In the genomic region with DNA sequence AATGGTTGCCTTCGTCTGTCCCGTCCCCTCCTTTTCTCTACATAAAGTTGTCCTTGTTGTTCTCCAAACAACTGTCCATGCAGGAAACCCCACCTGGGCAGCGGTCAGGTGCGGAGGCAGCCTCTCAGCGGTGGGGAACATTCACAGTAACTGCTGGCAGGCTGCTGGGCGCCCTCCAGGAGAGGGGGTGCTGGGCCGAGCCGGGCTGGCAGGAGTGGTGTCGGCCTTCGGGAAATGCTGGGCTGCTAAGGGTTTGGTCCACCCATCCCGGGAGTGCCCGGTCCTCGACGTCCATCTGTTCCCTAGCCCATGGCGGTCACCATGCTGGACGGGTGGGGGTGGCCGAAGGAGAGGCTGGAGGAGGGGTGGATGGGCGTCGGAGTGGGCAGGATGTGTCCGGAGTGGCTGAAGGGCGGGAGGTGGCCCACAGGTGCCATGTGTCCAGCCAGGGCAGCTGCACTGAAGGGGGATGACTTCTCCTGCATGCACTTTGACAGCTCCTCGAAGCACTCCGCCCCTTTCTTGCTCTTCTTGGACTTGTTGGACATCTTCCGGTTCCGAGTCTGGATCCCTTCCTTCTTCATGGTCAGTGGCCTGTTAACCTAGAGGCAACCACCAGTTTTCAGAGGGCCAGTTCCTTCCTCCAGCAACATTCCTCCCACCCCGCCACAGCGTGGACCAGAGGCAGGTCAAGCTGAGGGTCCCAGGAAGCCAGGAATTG, we compare ENCODE assay signal across 2 cellular contexts.
TF ChIP-seq lines count a peak whose summit lies in the region.

No MANE protein-coding gene starts in this region.

TF ChIP-seq in SK-N-SH, 30 proteins besides CTCF, POLR2A, EP300 and RAD21 (continued from another document):
- TF ChIP-seq, protein P1, sequence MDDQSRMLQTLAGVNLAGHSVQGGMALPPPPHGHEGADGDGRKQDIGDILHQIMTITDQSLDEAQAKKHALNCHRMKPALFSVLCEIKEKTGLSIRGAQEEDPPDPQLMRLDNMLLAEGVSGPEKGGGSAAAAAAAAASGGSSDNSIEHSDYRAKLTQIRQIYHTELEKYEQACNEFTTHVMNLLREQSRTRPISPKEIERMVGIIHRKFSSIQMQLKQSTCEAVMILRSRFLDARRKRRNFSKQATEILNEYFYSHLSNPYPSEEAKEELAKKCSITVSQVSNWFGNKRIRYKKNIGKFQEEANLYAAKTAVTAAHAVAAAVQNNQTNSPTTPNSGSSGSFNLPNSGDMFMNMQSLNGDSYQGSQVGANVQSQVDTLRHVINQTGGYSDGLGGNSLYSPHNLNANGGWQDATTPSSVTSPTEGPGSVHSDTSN (IDR thresholded peaks at IDR 0.05): no peak
- TF ChIP-seq JUND (IDR thresholded peaks at IDR 0.05) (no peak), FOSL2 (IDR thresholded peaks at IDR 0.05; ENCODE audit: borderline replicate concordance, low read depth) (no peak), FOXJ3 (CRISPR knock-in tag; IDR thresholded peaks at IDR 0.05) (0 out of 2 replicates have a peak, but pooled peaks have one; percentile 63)
- TF ChIP-seq, protein P2, sequence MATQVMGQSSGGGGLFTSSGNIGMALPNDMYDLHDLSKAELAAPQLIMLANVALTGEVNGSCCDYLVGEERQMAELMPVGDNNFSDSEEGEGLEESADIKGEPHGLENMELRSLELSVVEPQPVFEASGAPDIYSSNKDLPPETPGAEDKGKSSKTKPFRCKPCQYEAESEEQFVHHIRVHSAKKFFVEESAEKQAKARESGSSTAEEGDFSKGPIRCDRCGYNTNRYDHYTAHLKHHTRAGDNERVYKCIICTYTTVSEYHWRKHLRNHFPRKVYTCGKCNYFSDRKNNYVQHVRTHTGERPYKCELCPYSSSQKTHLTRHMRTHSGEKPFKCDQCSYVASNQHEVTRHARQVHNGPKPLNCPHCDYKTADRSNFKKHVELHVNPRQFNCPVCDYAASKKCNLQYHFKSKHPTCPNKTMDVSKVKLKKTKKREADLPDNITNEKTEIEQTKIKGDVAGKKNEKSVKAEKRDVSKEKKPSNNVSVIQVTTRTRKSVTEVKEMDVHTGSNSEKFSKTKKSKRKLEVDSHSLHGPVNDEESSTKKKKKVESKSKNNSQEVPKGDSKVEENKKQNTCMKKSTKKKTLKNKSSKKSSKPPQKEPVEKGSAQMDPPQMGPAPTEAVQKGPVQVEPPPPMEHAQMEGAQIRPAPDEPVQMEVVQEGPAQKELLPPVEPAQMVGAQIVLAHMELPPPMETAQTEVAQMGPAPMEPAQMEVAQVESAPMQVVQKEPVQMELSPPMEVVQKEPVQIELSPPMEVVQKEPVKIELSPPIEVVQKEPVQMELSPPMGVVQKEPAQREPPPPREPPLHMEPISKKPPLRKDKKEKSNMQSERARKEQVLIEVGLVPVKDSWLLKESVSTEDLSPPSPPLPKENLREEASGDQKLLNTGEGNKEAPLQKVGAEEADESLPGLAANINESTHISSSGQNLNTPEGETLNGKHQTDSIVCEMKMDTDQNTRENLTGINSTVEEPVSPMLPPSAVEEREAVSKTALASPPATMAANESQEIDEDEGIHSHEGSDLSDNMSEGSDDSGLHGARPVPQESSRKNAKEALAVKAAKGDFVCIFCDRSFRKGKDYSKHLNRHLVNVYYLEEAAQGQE (IDR thresholded peaks at IDR 0.05; ENCODE audit: low read depth, low read length): no peak
TF ChIP-seq in SK-N-SH: peak in this region for 1.

TF ChIP-seq in SK-N-SH treated with all-trans-retinoic acid at 6 μM for 48 hours, 23 proteins besides CTCF, POLR2A, EP300 and RAD21 (continued from another document):
- TF ChIP-seq, protein P3, sequence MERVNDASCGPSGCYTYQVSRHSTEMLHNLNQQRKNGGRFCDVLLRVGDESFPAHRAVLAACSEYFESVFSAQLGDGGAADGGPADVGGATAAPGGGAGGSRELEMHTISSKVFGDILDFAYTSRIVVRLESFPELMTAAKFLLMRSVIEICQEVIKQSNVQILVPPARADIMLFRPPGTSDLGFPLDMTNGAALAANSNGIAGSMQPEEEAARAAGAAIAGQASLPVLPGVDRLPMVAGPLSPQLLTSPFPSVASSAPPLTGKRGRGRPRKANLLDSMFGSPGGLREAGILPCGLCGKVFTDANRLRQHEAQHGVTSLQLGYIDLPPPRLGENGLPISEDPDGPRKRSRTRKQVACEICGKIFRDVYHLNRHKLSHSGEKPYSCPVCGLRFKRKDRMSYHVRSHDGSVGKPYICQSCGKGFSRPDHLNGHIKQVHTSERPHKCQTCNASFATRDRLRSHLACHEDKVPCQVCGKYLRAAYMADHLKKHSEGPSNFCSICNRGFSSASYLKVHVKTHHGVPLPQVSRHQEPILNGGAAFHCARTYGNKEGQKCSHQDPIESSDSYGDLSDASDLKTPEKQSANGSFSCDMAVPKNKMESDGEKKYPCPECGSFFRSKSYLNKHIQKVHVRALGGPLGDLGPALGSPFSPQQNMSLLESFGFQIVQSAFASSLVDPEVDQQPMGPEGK (CRISPR knock-in tag; IDR thresholded peaks at IDR 0.05; ENCODE audit: borderline replicate concordance): no peak
